ENCODE assay signal across 3 cellular contexts in the genomic region with DNA sequence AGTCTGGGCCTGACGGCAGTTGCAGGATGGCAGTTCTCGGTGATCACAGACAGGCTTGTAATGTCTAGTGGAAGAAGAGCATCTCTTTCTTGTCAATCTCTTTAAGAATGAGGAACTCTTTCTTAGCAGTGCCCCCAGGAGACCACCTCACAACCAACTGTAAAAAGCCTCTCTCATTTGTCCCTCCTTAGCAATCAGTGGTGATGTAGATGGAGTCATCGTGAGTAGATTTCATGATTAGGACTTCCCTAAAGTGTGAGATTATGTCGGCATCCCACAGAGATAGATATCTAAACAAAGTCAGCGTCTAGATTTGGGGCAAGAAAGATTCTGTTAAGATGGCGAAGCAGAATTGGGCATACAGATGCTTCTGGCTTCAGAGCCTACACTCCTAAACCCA.
TF ChIP-seq lines count a peak whose summit lies in the region.

No MANE protein-coding gene starts in this region.

TF ChIP-seq in GM12878, 131 proteins besides CTCF, POLR2A, EP300 and RAD21:
- TF ChIP-seq, protein P1, sequence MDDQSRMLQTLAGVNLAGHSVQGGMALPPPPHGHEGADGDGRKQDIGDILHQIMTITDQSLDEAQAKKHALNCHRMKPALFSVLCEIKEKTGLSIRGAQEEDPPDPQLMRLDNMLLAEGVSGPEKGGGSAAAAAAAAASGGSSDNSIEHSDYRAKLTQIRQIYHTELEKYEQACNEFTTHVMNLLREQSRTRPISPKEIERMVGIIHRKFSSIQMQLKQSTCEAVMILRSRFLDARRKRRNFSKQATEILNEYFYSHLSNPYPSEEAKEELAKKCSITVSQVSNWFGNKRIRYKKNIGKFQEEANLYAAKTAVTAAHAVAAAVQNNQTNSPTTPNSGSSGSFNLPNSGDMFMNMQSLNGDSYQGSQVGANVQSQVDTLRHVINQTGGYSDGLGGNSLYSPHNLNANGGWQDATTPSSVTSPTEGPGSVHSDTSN (IDR thresholded peaks at IDR 0.05; ENCODE audit: insufficient replicate concordance, low read depth, low read length) = no peak
- TF ChIP-seq TBL1XR1 (IDR thresholded peaks at IDR 0.05; ENCODE audit: low read depth, low read length) = no peak
- TF ChIP-seq, protein P2, sequence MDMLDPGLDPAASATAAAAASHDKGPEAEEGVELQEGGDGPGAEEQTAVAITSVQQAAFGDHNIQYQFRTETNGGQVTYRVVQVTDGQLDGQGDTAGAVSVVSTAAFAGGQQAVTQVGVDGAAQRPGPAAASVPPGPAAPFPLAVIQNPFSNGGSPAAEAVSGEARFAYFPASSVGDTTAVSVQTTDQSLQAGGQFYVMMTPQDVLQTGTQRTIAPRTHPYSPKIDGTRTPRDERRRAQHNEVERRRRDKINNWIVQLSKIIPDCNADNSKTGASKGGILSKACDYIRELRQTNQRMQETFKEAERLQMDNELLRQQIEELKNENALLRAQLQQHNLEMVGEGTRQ (IDR thresholded peaks at IDR 0.05; ENCODE audit: borderline replicate concordance, low read depth, low read length) = no peak
- no peak for TF ChIP-seq CHD4 (IDR thresholded peaks at IDR 0.05)
- no peak for TF ChIP-seq LARP7 (IDR thresholded peaks at IDR 0.05)
- TF ChIP-seq, protein P3, sequence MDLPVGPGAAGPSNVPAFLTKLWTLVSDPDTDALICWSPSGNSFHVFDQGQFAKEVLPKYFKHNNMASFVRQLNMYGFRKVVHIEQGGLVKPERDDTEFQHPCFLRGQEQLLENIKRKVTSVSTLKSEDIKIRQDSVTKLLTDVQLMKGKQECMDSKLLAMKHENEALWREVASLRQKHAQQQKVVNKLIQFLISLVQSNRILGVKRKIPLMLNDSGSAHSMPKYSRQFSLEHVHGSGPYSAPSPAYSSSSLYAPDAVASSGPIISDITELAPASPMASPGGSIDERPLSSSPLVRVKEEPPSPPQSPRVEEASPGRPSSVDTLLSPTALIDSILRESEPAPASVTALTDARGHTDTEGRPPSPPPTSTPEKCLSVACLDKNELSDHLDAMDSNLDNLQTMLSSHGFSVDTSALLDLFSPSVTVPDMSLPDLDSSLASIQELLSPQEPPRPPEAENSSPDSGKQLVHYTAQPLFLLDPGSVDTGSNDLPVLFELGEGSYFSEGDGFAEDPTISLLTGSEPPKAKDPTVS (IDR thresholded peaks at IDR 0.05; ENCODE audit: low read depth, low read length) = no peak
- no peak for TF ChIP-seq GATAD2B (conservative IDR thresholded peaks at IDR 0.05; ENCODE audit: low read depth)
- no peak for TF ChIP-seq TCF7 (IDR thresholded peaks at IDR 0.05; ENCODE audit: borderline replicate concordance)

TF ChIP-seq in neural cell, 6 proteins besides CTCF, POLR2A, EP300 and RAD21:
- TF ChIP-seq TAF1 (IDR thresholded peaks at IDR 0.05; ENCODE audit: low read depth) (no peak), POLR2AphosphoS5 (IDR thresholded peaks at IDR 0.05) (no peak), EZH2 (IDR thresholded peaks at IDR 0.05; ENCODE audit: borderline replicate concordance, insufficient read depth, low read length, poor library complexity, severe bottlenecking) (no peak), MXI1 (conservative IDR thresholded peaks at IDR 0.05; ENCODE audit: poor library complexity, severe bottlenecking) (no peak), SMC3 (conservative IDR thresholded peaks at IDR 0.05; ENCODE audit: poor library complexity) (no peak)
- TF ChIP-seq, protein P4, sequence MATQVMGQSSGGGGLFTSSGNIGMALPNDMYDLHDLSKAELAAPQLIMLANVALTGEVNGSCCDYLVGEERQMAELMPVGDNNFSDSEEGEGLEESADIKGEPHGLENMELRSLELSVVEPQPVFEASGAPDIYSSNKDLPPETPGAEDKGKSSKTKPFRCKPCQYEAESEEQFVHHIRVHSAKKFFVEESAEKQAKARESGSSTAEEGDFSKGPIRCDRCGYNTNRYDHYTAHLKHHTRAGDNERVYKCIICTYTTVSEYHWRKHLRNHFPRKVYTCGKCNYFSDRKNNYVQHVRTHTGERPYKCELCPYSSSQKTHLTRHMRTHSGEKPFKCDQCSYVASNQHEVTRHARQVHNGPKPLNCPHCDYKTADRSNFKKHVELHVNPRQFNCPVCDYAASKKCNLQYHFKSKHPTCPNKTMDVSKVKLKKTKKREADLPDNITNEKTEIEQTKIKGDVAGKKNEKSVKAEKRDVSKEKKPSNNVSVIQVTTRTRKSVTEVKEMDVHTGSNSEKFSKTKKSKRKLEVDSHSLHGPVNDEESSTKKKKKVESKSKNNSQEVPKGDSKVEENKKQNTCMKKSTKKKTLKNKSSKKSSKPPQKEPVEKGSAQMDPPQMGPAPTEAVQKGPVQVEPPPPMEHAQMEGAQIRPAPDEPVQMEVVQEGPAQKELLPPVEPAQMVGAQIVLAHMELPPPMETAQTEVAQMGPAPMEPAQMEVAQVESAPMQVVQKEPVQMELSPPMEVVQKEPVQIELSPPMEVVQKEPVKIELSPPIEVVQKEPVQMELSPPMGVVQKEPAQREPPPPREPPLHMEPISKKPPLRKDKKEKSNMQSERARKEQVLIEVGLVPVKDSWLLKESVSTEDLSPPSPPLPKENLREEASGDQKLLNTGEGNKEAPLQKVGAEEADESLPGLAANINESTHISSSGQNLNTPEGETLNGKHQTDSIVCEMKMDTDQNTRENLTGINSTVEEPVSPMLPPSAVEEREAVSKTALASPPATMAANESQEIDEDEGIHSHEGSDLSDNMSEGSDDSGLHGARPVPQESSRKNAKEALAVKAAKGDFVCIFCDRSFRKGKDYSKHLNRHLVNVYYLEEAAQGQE (IDR thresholded peaks at IDR 0.05; ENCODE audit: borderline replicate concordance) = no peak

TF ChIP-seq in HepG2, 621 proteins besides CTCF, POLR2A, EP300 and RAD21:
- TF ChIP-seq GTF2F1 (IDR thresholded peaks at IDR 0.05; ENCODE audit: low read length) (no peak), TP53 (CRISPR knock-in tag; conservative IDR thresholded peaks at IDR 0.05) (no peak), ZNF746 (CRISPR knock-in tag; IDR thresholded peaks at IDR 0.05) (no peak), NFE2 (CRISPR knock-in tag; IDR thresholded peaks at IDR 0.05) (no peak), TCF7L2 (IDR thresholded peaks at IDR 0.05; ENCODE audit: low read depth, low read length) (no peak), ZNF24 (IDR thresholded peaks at IDR 0.05) (no peak), ZMAT3 (CRISPR knock-in tag; conservative IDR thresholded peaks at IDR 0.05) (no peak), EEA1 (CRISPR knock-in tag; IDR thresholded peaks at IDR 0.05; ENCODE audit: borderline replicate concordance) (no peak), THYN1 (CRISPR knock-in tag; IDR thresholded peaks at IDR 0.05; ENCODE audit: borderline replicate concordance, low read depth) (no peak), PITX1 (CRISPR knock-in tag; IDR thresholded peaks at IDR 0.05) (no peak), SALL1 (CRISPR knock-in tag; IDR thresholded peaks at IDR 0.05) (no peak), HOXA9 (CRISPR knock-in tag; IDR thresholded peaks at IDR 0.05; ENCODE audit: borderline replicate concordance) (no peak)
- TF ChIP-seq, protein P5, sequence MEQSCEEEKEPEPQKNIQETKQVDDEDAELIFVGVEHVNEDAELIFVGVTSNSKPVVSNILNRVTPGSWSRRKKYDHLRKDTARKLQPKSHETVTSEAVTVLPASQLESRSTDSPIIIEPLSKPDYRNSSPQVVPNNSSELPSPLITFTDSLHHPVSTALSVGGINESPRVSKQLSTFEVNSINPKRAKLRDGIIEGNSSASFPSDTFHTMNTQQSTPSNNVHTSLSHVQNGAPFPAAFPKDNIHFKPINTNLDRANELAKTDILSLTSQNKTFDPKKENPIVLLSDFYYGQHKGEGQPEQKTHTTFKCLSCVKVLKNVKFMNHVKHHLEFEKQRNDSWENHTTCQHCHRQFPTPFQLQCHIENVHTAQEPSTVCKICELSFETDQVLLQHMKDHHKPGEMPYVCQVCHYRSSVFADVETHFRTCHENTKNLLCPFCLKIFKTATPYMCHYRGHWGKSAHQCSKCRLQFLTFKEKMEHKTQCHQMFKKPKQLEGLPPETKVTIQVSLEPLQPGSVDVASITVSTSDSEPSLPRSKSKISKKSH (CRISPR knock-in tag; IDR thresholded peaks at IDR 0.05; ENCODE audit: borderline replicate concordance) = no peak
- TF ChIP-seq, protein P6, sequence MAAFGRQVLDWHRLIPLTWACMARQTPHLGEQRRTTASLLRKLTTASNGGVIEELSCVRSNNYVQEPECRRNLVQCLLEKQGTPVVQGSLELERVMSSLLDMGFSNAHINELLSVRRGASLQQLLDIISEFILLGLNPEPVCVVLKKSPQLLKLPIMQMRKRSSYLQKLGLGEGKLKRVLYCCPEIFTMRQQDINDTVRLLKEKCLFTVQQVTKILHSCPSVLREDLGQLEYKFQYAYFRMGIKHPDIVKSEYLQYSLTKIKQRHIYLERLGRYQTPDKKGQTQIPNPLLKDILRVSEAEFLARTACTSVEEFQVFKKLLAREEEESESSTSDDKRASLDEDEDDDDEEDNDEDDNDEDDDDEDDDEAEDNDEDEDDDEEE (CRISPR knock-in tag; IDR thresholded peaks at IDR 0.05) = no peak
TF ChIP-seq in HepG2: peak in this region for 0.
